In the genomic region with DNA sequence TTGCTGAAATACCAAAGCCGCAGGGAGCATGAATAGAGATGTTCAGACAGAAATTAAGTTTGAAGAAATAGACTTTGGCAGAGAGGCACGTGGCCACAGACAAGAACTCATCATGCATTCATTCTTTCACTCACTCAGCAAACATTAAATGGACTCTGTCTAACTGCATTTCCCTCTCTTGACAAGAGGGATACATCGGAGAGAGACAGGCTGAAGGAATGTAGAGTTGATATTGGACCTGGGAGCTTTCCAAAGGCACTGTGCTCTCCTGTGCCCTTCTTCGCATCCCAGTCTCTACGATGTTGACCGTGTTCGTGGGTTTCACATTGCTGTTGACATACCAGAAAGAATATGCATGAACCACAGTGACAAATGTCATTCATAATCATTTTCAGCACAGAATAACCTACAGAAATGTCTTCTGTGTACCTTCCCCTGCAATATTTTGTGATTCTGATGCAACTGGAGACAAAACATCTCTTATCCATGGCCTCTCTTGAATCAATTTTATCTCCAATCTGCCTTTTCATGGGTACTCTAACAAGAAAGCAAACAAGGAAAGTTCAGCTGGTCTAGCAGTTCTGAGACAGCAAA, we compare ENCODE assay signal across 24 cellular contexts.
"Had no signal": no experiment of that assay in that cellular context is flagged by ENCODE, and none has a peak within 500 bp of the region (broad histone marks: within the 10 kb centered on the region; RNA-seq: fewer than 3 reads in every experiment).

No MANE protein-coding gene starts in this region.

- H3K27me3 ChIP-seq: SJSA1 had no signal

- H3K36me3 ChIP-seq: SJSA1 had no signal

- H3K4me1 ChIP-seq: SJSA1 had no signal

- H3K27ac Mint-ChIP-seq: activated B cell treated with CpG ODN at 0.5 μM for 24 hours; activated CD4-positive, alpha-beta T cell treated with anti-CD3 and anti-CD28 coated beads, Interleukin-2, amount 10 ng/mL, durations not matched to agents 24 days and 14 days; activated CD8-positive, alpha-beta memory T cell treated with anti-CD3 and anti-CD28 coated beads, Interleukin-2, amount 10 ng/mL, durations not matched to agents 7 days and 5 days; activated naive CD4-positive, alpha-beta T cell treated with anti-CD3 and anti-CD28 coated beads for 36 hours; activated naive CD8-positive, alpha-beta T cell; brain; T-helper 17 cell had no signal

- H3K9me3 ChIP-seq: SJSA1 had no signal

- H3K4me1 Mint-ChIP-seq: activated CD8-positive, alpha-beta memory T cell treated with anti-CD3 and anti-CD28 coated beads, Interleukin-2, amount 10 ng/mL, durations not matched to agents 7 days and 5 days; brain; central memory CD8-positive, alpha-beta T cell had no signal

- ATAC-seq: activated CD8-positive, alpha-beta memory T cell treated with anti-CD3 and anti-CD28 coated beads, Interleukin-2, amount 10 ng/mL, durations not matched to agents 7 days and 5 days; activated T-cell treated with anti-CD3 and anti-CD28 coated beads, Interleukin-2, amount 50 U/mL, for 4 hours; PC-3; T-helper 17 cell had no signal

- DNase-seq: activated B cell treated with CpG ODN at 0.5 μM for 24 hours; activated CD4-positive, alpha-beta T cell treated with anti-CD3 and anti-CD28 coated beads for 1 hour; activated CD4-positive, alpha-beta T cell treated with anti-CD3 and anti-CD28 coated beads, Interleukin-2, amount 10 ng/mL, durations not matched to agents 24 days and 14 days; activated CD4-positive, alpha-beta T cell treated with anti-CD3 and anti-CD28 coated beads, Interleukin-2, amount 50 U/mL, for 48 hours; activated CD8-positive, alpha-beta memory T cell treated with anti-CD3 and anti-CD28 coated beads, Interleukin-2, amount 10 ng/mL, durations not matched to agents 7 days and 5 days; activated gamma-delta T cell; activated naive CD4-positive, alpha-beta T cell treated with anti-CD3 and anti-CD28 coated beads for 36 hours; activated T-cell treated with anti-CD3 and anti-CD28 coated beads, Interleukin-2, amount 50 U/mL, for 4 hours; amygdala; Kasumi-1; NCI-H1105 treated with DMSO at 0.1 percent for 48 hours; NCI-H146; NCI-H187 treated with DMSO at 0.1 percent for 48 hours; NCI-H2081 treated with DMSO at 0.1 percent for 48 hours; NCI-H446; NCI-H524; PC-3; SHP77; T-helper 17 cell; T-helper 9 cell had no signal

- H3K36me3 Mint-ChIP-seq: brain had no signal

- H3K27me3 Mint-ChIP-seq: activated B cell treated with CpG ODN at 0.5 μM for 24 hours; activated CD4-positive, alpha-beta T cell treated with anti-CD3 and anti-CD28 coated beads, Interleukin-2, amount 10 ng/mL, durations not matched to agents 24 days and 14 days; activated CD8-positive, alpha-beta memory T cell treated with anti-CD3 and anti-CD28 coated beads, Interleukin-2, amount 10 ng/mL, durations not matched to agents 7 days and 5 days; activated naive CD8-positive, alpha-beta T cell; brain; central memory CD8-positive, alpha-beta T cell; T-helper 17 cell had no signal

- H3K4me3 Mint-ChIP-seq: activated B cell treated with CpG ODN at 0.5 μM for 24 hours; activated CD4-positive, alpha-beta T cell treated with anti-CD3 and anti-CD28 coated beads, Interleukin-2, amount 10 ng/mL, durations not matched to agents 24 days and 14 days; activated CD8-positive, alpha-beta memory T cell treated with anti-CD3 and anti-CD28 coated beads, Interleukin-2, amount 10 ng/mL, durations not matched to agents 7 days and 5 days; activated naive CD4-positive, alpha-beta T cell treated with anti-CD3 and anti-CD28 coated beads for 36 hours; activated naive CD8-positive, alpha-beta T cell; activated T-cell treated with anti-CD3 and anti-CD28 coated beads, Interleukin-2, amount 50 U/mL, for 4 hours; brain; central memory CD8-positive, alpha-beta T cell; T-helper 17 cell had no signal

- H3K27ac ChIP-seq: SJSA1 had no signal

- H3K9me3 Mint-ChIP-seq: activated B cell treated with CpG ODN at 0.5 μM for 24 hours; activated CD4-positive, alpha-beta T cell treated with anti-CD3 and anti-CD28 coated beads, Interleukin-2, amount 10 ng/mL, durations not matched to agents 24 days and 14 days; activated naive CD4-positive, alpha-beta T cell treated with anti-CD3 and anti-CD28 coated beads for 36 hours; activated T-cell treated with anti-CD3 and anti-CD28 coated beads, Interleukin-2, amount 50 U/mL, for 4 hours; brain; central memory CD8-positive, alpha-beta T cell had no signal

- H3K4me3 ChIP-seq: SJSA1 had no signal
